In the genomic region with DNA sequence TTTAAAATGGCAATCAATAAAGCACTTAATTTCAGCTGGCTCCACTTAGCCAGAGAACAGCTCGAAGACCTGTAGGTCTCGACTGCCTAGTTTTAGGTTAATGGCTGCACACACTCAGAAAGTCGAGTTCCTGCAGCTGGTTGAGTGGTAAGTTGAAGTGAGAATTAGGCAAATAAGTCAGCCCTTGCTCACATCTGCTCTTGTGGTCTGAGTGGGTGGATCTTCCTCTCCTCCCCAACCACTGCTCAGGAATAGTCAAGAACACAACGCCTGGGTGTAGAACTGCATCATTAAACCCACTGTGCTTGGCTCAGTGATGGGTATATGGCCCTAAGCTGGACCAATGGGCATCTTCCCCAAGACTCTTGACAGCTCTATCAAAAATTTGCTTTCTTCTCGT, we compare ENCODE assay signal across 10 cellular contexts. TPM values are rescaled to one million over a fixed set of nuclear protein-coding genes. Genes with fewer than 3 reads are reported as not detected.
DNase-seq lines count a peak whose midpoint lies in the region; ATAC-seq lines count a peak whose summit lies in the region.
"Had no signal": no experiment of that assay in that cellular context is flagged by ENCODE, and none has a peak within 500 bp of the region (broad histone marks: within the 10 kb centered on the region; RNA-seq: fewer than 3 reads in every experiment).

No MANE protein-coding gene starts in this region.

- no peak overlapping the region for H3K4me3 Mint-ChIP-seq in activated T-cell treated with anti-CD3 and anti-CD28 coated beads, Interleukin-2, amount 50 U/mL, for 24 hours

- H3K27me3 Mint-ChIP-seq in activated T-cell treated with anti-CD3 and anti-CD28 coated beads, Interleukin-2, amount 50 U/mL, for 24 hours = no peaks in the 10 kb centered on the region

- DNase-seq in CD1c-positive myeloid dendritic cell (ENCODE audit: extremely low spot score) (peak; percentile 86), anterior cingulate cortex (lab: John Stamatoyannopoulos, UW) (no peak), NCI-H1694 (lab: John Stamatoyannopoulos, UW) (no peak), kidney tubule cell (ENCODE audit: low spot score) (no peak), ureter (ENCODE audit: low spot score) (no peak)
- peak; percentile 55 for DNase-seq in activated T-cell treated with anti-CD3 and anti-CD28 coated beads, Interleukin-2, amount 50 U/mL, for 24 hours
- DNase-seq: left colon had no signal

- peak overlapping the region; percentile 81 for H3K27ac Mint-ChIP-seq in activated T-cell treated with anti-CD3 and anti-CD28 coated beads, Interleukin-2, amount 50 U/mL, for 24 hours

- H3K36me3 Mint-ChIP-seq in activated T-cell treated with anti-CD3 and anti-CD28 coated beads, Interleukin-2, amount 50 U/mL, for 24 hours (ENCODE audit: low read depth) = no peaks in the 10 kb centered on the region

- H3K4me1 Mint-ChIP-seq in activated T-cell treated with anti-CD3 and anti-CD28 coated beads, Interleukin-2, amount 50 U/mL, for 24 hours (ENCODE audit: low read depth) = peaks cover 95% of the 10 kb centered on the region

- ATAC-seq in GM19372 (IDR thresholded peaks at IDR 0.05; ENCODE audit: low read depth, unreplicated experiment) = peak; percentile 74
- peak; percentile 86 for ATAC-seq in HG03196 (IDR thresholded peaks at IDR 0.05; ENCODE audit: unreplicated experiment)
- ATAC-seq: left colon had no signal

- H3K9me3 Mint-ChIP-seq in activated T-cell treated with anti-CD3 and anti-CD28 coated beads, Interleukin-2, amount 50 U/mL, for 24 hours = peaks cover 2% of the 10 kb centered on the region

RNA-seq across cellular contexts. Expression of a gene that starts 20.9 kb away (rescaled TPM):
- 17.4 TPM for total RNA-seq in ureter

RNA-seq across cellular contexts. Expression of a gene that starts 55.8 kb away (rescaled TPM):
- 0.52 TPM for total RNA-seq in ureter
- total RNA-seq: temporal lobe had no signal

Comparison
In these comparisons a context has a peak if more than half of its experiments do, and no peak if none do; other contexts are left out.
1. DNase-seq: peak in CD1c-positive myeloid dendritic cell (single experiment) and activated T-cell treated with anti-CD3 and anti-CD28 coated beads, Interleukin-2, amount 50 U/mL, for 24 hours (single experiment); none in anterior cingulate cortex (0 of 58), NCI-H1694 (single experiment), kidney tubule cell (single experiment) and ureter (single experiment).